ENCODE assay signal across 2 cellular contexts in genomic region chr5:32229586-32229985, GRCh38.
TF ChIP-seq lines count a peak whose summit lies in the region.

No MANE protein-coding gene starts in this region.

TF ChIP-seq in GM23338, 12 proteins besides CTCF, POLR2A, EP300 and RAD21 (continued from another document):
- TF ChIP-seq ETS1 (IDR thresholded peaks at IDR 0.05) (no peak), NANOG (IDR thresholded peaks at IDR 0.05; ENCODE audit: borderline replicate concordance) (no peak), EZH2 (IDR thresholded peaks at IDR 0.05; ENCODE audit: low read depth, unreplicated experiment) (no peak), ZNF462 (CRISPR knock-in tag; IDR thresholded peaks at IDR 0.05) (no peak), JUNB (IDR thresholded peaks at IDR 0.05; ENCODE audit: unreplicated experiment) (no peak)
TF ChIP-seq in GM23338: peak in this region for 0.

TF ChIP-seq in liver, 16 proteins besides CTCF, POLR2A, EP300 and RAD21 (continued from another document):
- TF ChIP-seq FOXA1 (IDR thresholded peaks at IDR 0.05) (peak; percentile 29), RXRA (IDR thresholded peaks at IDR 0.05) (peak; percentile 69 to 79), EGR1 (IDR thresholded peaks at IDR 0.05; ENCODE audit: low read depth in 2 of 2) (peak in 1 of 2 donors; percentile 17), SP1 (IDR thresholded peaks at IDR 0.05) (peak; percentile 12), MAX (IDR thresholded peaks at IDR 0.05) (no peak), HNF4A (conservative IDR thresholded peaks at IDR 0.05) (peak; percentile 18 to 47), ATF3 (IDR thresholded peaks at IDR 0.05) (no peak)
